In genomic region chr20:43560974-43561373, GRCh38 we compare ENCODE assay signal across 24 cellular contexts. TPM values are rescaled to one million over a fixed set of nuclear protein-coding genes. Genes with fewer than 3 reads are reported as not detected.
DNase-seq lines count a peak whose midpoint lies in the region; ATAC-seq lines count a peak whose summit lies in the region.
"Had no signal": no experiment of that assay in that cellular context is flagged by ENCODE, and none has a peak within 500 bp of the region (broad histone marks: within the 10 kb centered on the region; RNA-seq: fewer than 3 reads in every experiment).

No MANE protein-coding gene starts in this region.

- H3K4me1 ChIP-seq in right cardiac atrium (ENCODE audit: control insufficient read depth, insufficient read depth, low read length), result no peaks in the 10 kb centered on the region
- peaks cover 19 to 27% of the 10 kb centered on the region in 2 donors for H3K4me1 ChIP-seq in mucosa of rectum (ENCODE audit: control insufficient read depth in 2 of 2, insufficient read depth in 2 of 2, low read length in 2 of 2)
- H3K4me1 ChIP-seq: BLaER1 treated with 17β-estradiol and CSF1 and Interleukin-3, amounts not matched to agents 10 nM and 100 nM had no signal

- H3K9me3 Mint-ChIP-seq in stimulated activated naive CD8-positive, alpha-beta T cell treated with anti-CD3 and anti-CD28 coated beads, Interleukin-15, amount 100 ng/mL, for 72 hours, result no peaks in the 10 kb centered on the region
- H3K9me3 Mint-ChIP-seq: CD4-positive, alpha-beta memory T cell had no signal

- H3K36me3 ChIP-seq in mucosa of rectum (ENCODE audit: control insufficient read depth in 2 of 2, insufficient read depth in 2 of 2, low read length in 2 of 2), result peaks cover 6 to 11% of the 10 kb centered on the region in 2 donors
- H3K36me3 ChIP-seq: BLaER1 treated with 17β-estradiol and CSF1 and Interleukin-3, amounts not matched to agents 10 nM and 100 nM had no signal

- H3K4me3 Mint-ChIP-seq in stimulated activated naive CD8-positive, alpha-beta T cell treated with anti-CD3 and anti-CD28 coated beads, Interleukin-15, amount 100 ng/mL, for 72 hours, result no peak overlapping the region
- H3K4me3 Mint-ChIP-seq: CD4-positive, alpha-beta memory T cell had no signal

- peak overlapping the region; percentile 4 to 34 for H3K27ac Mint-ChIP-seq in stimulated activated naive CD8-positive, alpha-beta T cell treated with anti-CD3 and anti-CD28 coated beads, Interleukin-15, amount 100 ng/mL, for 72 hours

- H3K4me1 Mint-ChIP-seq in stimulated activated naive CD8-positive, alpha-beta T cell treated with anti-CD3 and anti-CD28 coated beads, Interleukin-15, amount 100 ng/mL, for 72 hours, result no peaks in the 10 kb centered on the region
- H3K4me1 Mint-ChIP-seq: CD4-positive, alpha-beta memory T cell had no signal

- intact Hi-C loops in cardiac septum (cut with DNase I), result no loop called here
- intact Hi-C loops in right cardiac atrium (cut with DNase I), result no loop called here

- no peaks in the 10 kb centered on the region for H3K27me3 Mint-ChIP-seq in stimulated activated naive CD8-positive, alpha-beta T cell treated with anti-CD3 and anti-CD28 coated beads, Interleukin-15, amount 100 ng/mL, for 72 hours

- H3K27ac ChIP-seq in right cardiac atrium (ENCODE audit: low read length), result no peak overlapping the region
- H3K27ac ChIP-seq in mucosa of rectum (ENCODE audit: low read depth in 2 of 2, low read length in 2 of 2), result no peak overlapping the region
- H3K27ac ChIP-seq: BLaER1 treated with 17β-estradiol and CSF1 and Interleukin-3, amounts not matched to agents 10 nM and 100 nM had no signal

- H3K4me3 ChIP-seq in right cardiac atrium (ENCODE audit: low read length) (no peak overlapping the region), mucosa of rectum (ENCODE audit: low read length in 2 of 2) (peak overlapping the region; percentile 55 to 77)
- H3K4me3 ChIP-seq: BLaER1 treated with 17β-estradiol and CSF1 and Interleukin-3, amounts not matched to agents 10 nM and 100 nM; K562 had no signal

- DNase-seq in cardiac septum (ENCODE audit: low spot score), result peak; percentile 43
- no peak for DNase-seq in right cardiac atrium
- peak; percentile 74 for DNase-seq in islet precursor cell
- DNase-seq in stimulated activated naive CD8-positive, alpha-beta T cell treated with anti-CD3 and anti-CD28 coated beads, Interleukin-15, amount 100 ng/mL, for 72 hours, result no peak
- no peak for DNase-seq in RPMI8226
- no peak for DNase-seq in stimulated activated naive CD4-positive, alpha-beta T cell treated with Interleukin-2 at 50 U/mL for 16 hours (lab: John Stamatoyannopoulos, UW)
- DNase-seq in mesenteric fat pad (ENCODE audit: low spot score), result no peak
- DNase-seq: 8988T; CD4-positive, alpha-beta memory T cell; DND-41; H7; MM.1S; NCI-H1092 treated with DMSO at 0.1 percent for 48 hours; NCI-H146; NCI-H2029; NCI-H2227 treated with DMSO at 0.1 percent for 48 hours; NCI-H510A treated with DMSO at 0.1 percent for 48 hours; NCI-H748 treated with DMSO at 0.1 percent for 48 hours; OCI-M1 had no signal

- 83% methylated on average over 3 of the region's 3 CpGs for WGBS in right cardiac atrium

- H3K9me3 ChIP-seq in right cardiac atrium (ENCODE audit: control insufficient read depth, low read length), result no peaks in the 10 kb centered on the region
- no peaks in the 10 kb centered on the region for H3K9me3 ChIP-seq in mucosa of rectum (ENCODE audit: control insufficient read depth in 2 of 2, low read length in 2 of 2)
- H3K9me3 ChIP-seq: BLaER1 treated with 17β-estradiol and CSF1 and Interleukin-3, amounts not matched to agents 10 nM and 100 nM; Caco-2 had no signal

- no peak for ATAC-seq in right cardiac atrium
- no peak for ATAC-seq in stimulated activated naive CD8-positive, alpha-beta T cell treated with anti-CD3 and anti-CD28 coated beads, Interleukin-15, amount 100 ng/mL, for 72 hours
- ATAC-seq: K562, Right ventricle myocardium inferior had no signal

- H3K27me3 ChIP-seq in right cardiac atrium (ENCODE audit: control insufficient read depth, insufficient read depth) (no peaks in the 10 kb centered on the region), mucosa of rectum (ENCODE audit: control insufficient read depth in 2 of 2, insufficient read depth in 2 of 2, low read length in 2 of 2) (no peaks in the 10 kb centered on the region)
- H3K27me3 ChIP-seq: BLaER1 treated with 17β-estradiol and CSF1 and Interleukin-3, amounts not matched to agents 10 nM and 100 nM had no signal

- peak overlapping the region in 1 of 2 donors; percentile 27 for H3K9ac ChIP-seq in mucosa of rectum (ENCODE audit: low read depth in 1 of 2, low read length in 2 of 2)
- H3K9ac ChIP-seq: BLaER1 treated with 17β-estradiol and CSF1 and Interleukin-3, amounts not matched to agents 10 nM and 100 nM had no signal

RNA-seq across cellular contexts. Expression of gene SGK2, which starts 2.1 kb away (rescaled TPM):
- total RNA-seq in cardiac septum (0.70 TPM), right cardiac atrium (1 to 10 TPM in 1 of 4 donors, under 1 TPM in 2, not detected in 1; 0.21 to 2.9 (median 0.23) TPM), mesenteric fat pad (14.0 TPM)
- 3.6 TPM for polyA plus RNA-seq in right cardiac atrium
- total RNA-seq: H7 had no signal
- polyA plus RNA-seq: CD4-positive, alpha-beta memory T cell had no signal

RNA-seq across cellular contexts. Expression of gene IFT52, which starts 29.8 kb away (rescaled TPM):
- total RNA-seq in cardiac septum, result 10.2 TPM
- 10 to 100 TPM in 3 of 4 donors, 1 to 10 TPM in 1; 9.6 to 14.1 (median 11.4) TPM for total RNA-seq in right cardiac atrium
- 8.1 TPM for polyA plus RNA-seq in right cardiac atrium
- total RNA-seq in mesenteric fat pad, result 25.9 TPM

RNA-seq across cellular contexts. Expression of gene L3MBTL1, which starts 53.5 kb away (rescaled TPM):
- total RNA-seq in cardiac septum (7.9 TPM), right cardiac atrium (1 to 10 TPM; 5.0 to 6.1 (median 6.1) TPM), mesenteric fat pad (8.4 TPM)
- polyA plus RNA-seq in right cardiac atrium, result 4.4 TPM

Comparison
In these comparisons a context has a peak if more than half of its experiments do, and no peak if none do; other contexts are left out.
1. DNase-seq: peak in cardiac septum (single experiment) and islet precursor cell (single experiment); none in right cardiac atrium (0 of 3), stimulated activated naive CD8-positive, alpha-beta T cell treated with anti-CD3 and anti-CD28 coated beads, Interleukin-15, amount 100 ng/mL, for 72 hours (0 of 2), RPMI8226 (single experiment), stimulated activated naive CD4-positive, alpha-beta T cell treated with Interleukin-2 at 50 U/mL for 16 hours (single experiment) and mesenteric fat pad (single experiment).